Comparison of ENCODE assay signal across 8 cellular contexts in genomic region chr15:99732268-99732641, GRCh38. TPM values are rescaled to one million over a fixed set of nuclear protein-coding genes. Genes with fewer than 3 reads are reported as not detected.
DNase-seq lines count a peak whose midpoint lies in the region; ATAC-seq and TF ChIP-seq lines count a peak whose summit lies in the region.

No MANE protein-coding gene starts in this region.

- POLR2A ChIA-PET in HEK293T (lab: Yijun Ruan, JAX) = interaction anchor here (0.8 to 1.7 kb wide), 4 partner anchors 11 to 28 kb away, joined by 3 to 17 read pairs (median 4); no protein-coding TSS in a partner anchor

- H3K4me1 ChIP-seq in cardiac muscle cell (ENCODE audit: low read depth) = peaks cover 22% of the 10 kb centered on the region
- peaks cover 17% of the 10 kb centered on the region for H3K4me1 ChIP-seq in vagina

- CTCF ChIA-PET in HEK293T (lab: Yijun Ruan, JAX) = interaction anchor here (0.9 to 2.1 kb wide), 2 partner anchors 24 to 28 kb away, joined by 3 to 14 read pairs; no protein-coding TSS in a partner anchor

- no peak overlapping the region for H3K27ac ChIP-seq in cardiac muscle cell
- H3K27ac ChIP-seq in vagina = peak overlapping the region; percentile 90

- no peaks in the 10 kb centered on the region for H3K27me3 Mint-ChIP-seq in central memory CD8-positive, alpha-beta T cell
- H3K27me3 Mint-ChIP-seq in memory B cell = no peaks in the 10 kb centered on the region

- ATAC-seq in Right ventricle myocardium inferior (no peak), memory B cell (ENCODE audit: low read depth) (no peak)
- no peak for ATAC-seq in central memory CD8-positive, alpha-beta T cell (replicated peaks; ENCODE audit: extremely low read depth, poor library complexity, severe bottlenecking)

- no peaks in the 10 kb centered on the region for H3K9me3 Mint-ChIP-seq in central memory CD8-positive, alpha-beta T cell
- H3K9me3 Mint-ChIP-seq in memory B cell = no peaks in the 10 kb centered on the region

- no peak for TF ChIP-seq POLR2A in vagina (IDR thresholded peaks at IDR 0.05)

- H3K27me3 ChIP-seq in cardiac muscle cell (no peaks in the 10 kb centered on the region), vagina (no peaks in the 10 kb centered on the region)

- peaks cover 5% of the 10 kb centered on the region for H3K36me3 Mint-ChIP-seq in central memory CD8-positive, alpha-beta T cell (ENCODE audit: insufficient read depth)
- no peaks in the 10 kb centered on the region for H3K36me3 Mint-ChIP-seq in memory B cell

- intact Hi-C loops in Right ventricle myocardium inferior (cut with DNase I) (loop anchor here (5.0 to 10.0 kb wide), 2 partner anchors 450 to 627 kb away; partner anchors contain the start of gene SYNM), vagina (cut with DNase I) (no loop called here)

- H3K9me3 ChIP-seq in cardiac muscle cell (ENCODE audit: low read depth) (no peaks in the 10 kb centered on the region), vagina (no peaks in the 10 kb centered on the region)

- peaks cover 19% of the 10 kb centered on the region for H3K4me1 Mint-ChIP-seq in central memory CD8-positive, alpha-beta T cell
- peaks cover 9% of the 10 kb centered on the region for H3K4me1 Mint-ChIP-seq in memory B cell

- no peak for TF ChIP-seq CTCF in cardiac muscle cell (IDR thresholded peaks at IDR 0.05; ENCODE audit: low read depth, low read length)
- no peak for TF ChIP-seq CTCF in vagina (IDR thresholded peaks at IDR 0.05)

- peak overlapping the region; percentile 75 for H3K4me3 Mint-ChIP-seq in central memory CD8-positive, alpha-beta T cell
- peak overlapping the region; percentile 78 for H3K4me3 Mint-ChIP-seq in memory B cell

- H3K27ac Mint-ChIP-seq in central memory CD8-positive, alpha-beta T cell (ENCODE audit: low read depth) = no peak overlapping the region
- no peak overlapping the region for H3K27ac Mint-ChIP-seq in memory B cell

- H3K36me3 ChIP-seq in cardiac muscle cell (no peaks in the 10 kb centered on the region), vagina (peaks cover 0 to 8% of the 10 kb centered on the region in 2 donors)

- peak in 1 of 2 donors; percentile 54 for DNase-seq in cardiac muscle cell (ENCODE audit: low read depth in 1 of 2, low spot score in 1 of 2)
- no peak for DNase-seq in Right ventricle myocardium inferior (ENCODE audit: missing footprints)
- no peak for DNase-seq in central memory CD8-positive, alpha-beta T cell (ENCODE audit: low spot score in 2 of 2)
- no peak for DNase-seq in memory B cell (ENCODE audit: low spot score in 2 of 2)
- no peak for DNase-seq in vagina (ENCODE audit: extremely low spot score in 2 of 2)
- DNase-seq in NCI-H2227 (lab: John Stamatoyannopoulos, UW; ENCODE audit: unreplicated experiment) = no peak
- no peak for DNase-seq in GM19240 (ENCODE audit: insufficient read length, low spot score)
- DNase-seq in HEK293T (ENCODE audit: extremely low spot score) = no peak

- H3K4me3 ChIP-seq in cardiac muscle cell = peak overlapping the region; percentile 70
- peak overlapping the region; percentile 86 to 94 for H3K4me3 ChIP-seq in vagina

TF ChIP-seq in HEK293T, 16 proteins besides CTCF, POLR2A, EP300 and RAD21:
- TF ChIP-seq FOXM1 (IDR thresholded peaks at IDR 0.05; ENCODE audit: borderline replicate concordance) (no peak), ELF4 (IDR thresholded peaks at IDR 0.05) (no peak), LEF1 (IDR thresholded peaks at IDR 0.05; ENCODE audit: borderline replicate concordance) (no peak), CTBP1 (IDR thresholded peaks at IDR 0.05; ENCODE audit: borderline replicate concordance) (no peak), TARDBP (IDR thresholded peaks at IDR 0.05) (no peak), L3MBTL2 (conservative IDR thresholded peaks at IDR 0.05) (no peak)

RNA-seq across cellular contexts. Expression of gene LYSMD4, which starts 1.0 kb away (rescaled TPM):
- total RNA-seq in cardiac muscle cell (21.2 and 21.9 TPM in 2 replicates), Right ventricle myocardium inferior (9.3 TPM), vagina (14.7 TPM)
- 24.0 and 24.4 TPM in 2 replicates for polyA plus RNA-seq in cardiac muscle cell
